In the genomic region with DNA sequence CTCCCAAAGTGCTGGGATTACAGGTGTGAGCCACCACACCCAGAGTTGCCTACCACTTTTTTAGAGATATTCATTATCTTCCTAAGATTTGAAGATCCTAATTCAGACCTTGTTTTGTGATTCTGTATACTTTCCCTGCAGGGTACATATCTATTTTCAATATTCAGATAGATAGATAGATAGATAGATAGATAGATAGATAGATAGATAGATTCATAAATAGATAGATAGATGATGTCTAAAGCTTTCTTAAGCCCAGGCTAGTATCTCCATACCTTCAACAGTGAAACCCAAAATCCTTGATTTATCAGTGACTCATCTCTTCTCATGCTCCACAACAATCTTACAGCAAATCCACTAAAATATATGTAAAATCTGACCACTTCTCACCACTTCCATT, we compare ENCODE assay signal across 3 cellular contexts.
TF ChIP-seq lines count a peak whose summit lies in the region.

No MANE protein-coding gene starts in this region.

TF ChIP-seq in WTC11, 78 proteins besides CTCF, POLR2A, EP300 and RAD21 (continues in another document):
- TF ChIP-seq, protein P1, sequence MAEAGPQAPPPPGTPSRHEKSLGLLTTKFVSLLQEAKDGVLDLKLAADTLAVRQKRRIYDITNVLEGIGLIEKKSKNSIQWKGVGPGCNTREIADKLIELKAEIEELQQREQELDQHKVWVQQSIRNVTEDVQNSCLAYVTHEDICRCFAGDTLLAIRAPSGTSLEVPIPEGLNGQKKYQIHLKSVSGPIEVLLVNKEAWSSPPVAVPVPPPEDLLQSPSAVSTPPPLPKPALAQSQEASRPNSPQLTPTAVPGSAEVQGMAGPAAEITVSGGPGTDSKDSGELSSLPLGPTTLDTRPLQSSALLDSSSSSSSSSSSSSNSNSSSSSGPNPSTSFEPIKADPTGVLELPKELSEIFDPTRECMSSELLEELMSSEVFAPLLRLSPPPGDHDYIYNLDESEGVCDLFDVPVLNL (CRISPR knock-in tag; IDR thresholded peaks at IDR 0.05; ENCODE audit: borderline replicate concordance, low read depth), result no peak
- TF ChIP-seq SOX15 (CRISPR knock-in tag; IDR thresholded peaks at IDR 0.05) (no peak), FOXJ3 (CRISPR knock-in tag; IDR thresholded peaks at IDR 0.05; ENCODE audit: borderline replicate concordance) (no peak), CBFB (CRISPR knock-in tag; IDR thresholded peaks at IDR 0.05; ENCODE audit: low read depth) (no peak), TCF7 (CRISPR knock-in tag; IDR thresholded peaks at IDR 0.05; ENCODE audit: low read depth) (no peak), ESRRA (CRISPR knock-in tag; IDR thresholded peaks at IDR 0.05; ENCODE audit: borderline replicate concordance) (no peak), EMX1 (CRISPR knock-in tag; IDR thresholded peaks at IDR 0.05) (no peak), ZNF232 (CRISPR knock-in tag; IDR thresholded peaks at IDR 0.05) (no peak), ZNF396 (CRISPR knock-in tag; IDR thresholded peaks at IDR 0.05; ENCODE audit: borderline replicate concordance) (no peak), JAZF1 (CRISPR knock-in tag; IDR thresholded peaks at IDR 0.05) (no peak), RORB (CRISPR knock-in tag; IDR thresholded peaks at IDR 0.05) (no peak)
- TF ChIP-seq, protein P2, sequence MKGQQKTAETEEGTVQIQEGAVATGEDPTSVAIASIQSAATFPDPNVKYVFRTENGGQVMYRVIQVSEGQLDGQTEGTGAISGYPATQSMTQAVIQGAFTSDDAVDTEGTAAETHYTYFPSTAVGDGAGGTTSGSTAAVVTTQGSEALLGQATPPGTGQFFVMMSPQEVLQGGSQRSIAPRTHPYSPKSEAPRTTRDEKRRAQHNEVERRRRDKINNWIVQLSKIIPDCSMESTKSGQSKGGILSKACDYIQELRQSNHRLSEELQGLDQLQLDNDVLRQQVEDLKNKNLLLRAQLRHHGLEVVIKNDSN (CRISPR knock-in tag; IDR thresholded peaks at IDR 0.05), result no peak
- TF ChIP-seq, protein P3, sequence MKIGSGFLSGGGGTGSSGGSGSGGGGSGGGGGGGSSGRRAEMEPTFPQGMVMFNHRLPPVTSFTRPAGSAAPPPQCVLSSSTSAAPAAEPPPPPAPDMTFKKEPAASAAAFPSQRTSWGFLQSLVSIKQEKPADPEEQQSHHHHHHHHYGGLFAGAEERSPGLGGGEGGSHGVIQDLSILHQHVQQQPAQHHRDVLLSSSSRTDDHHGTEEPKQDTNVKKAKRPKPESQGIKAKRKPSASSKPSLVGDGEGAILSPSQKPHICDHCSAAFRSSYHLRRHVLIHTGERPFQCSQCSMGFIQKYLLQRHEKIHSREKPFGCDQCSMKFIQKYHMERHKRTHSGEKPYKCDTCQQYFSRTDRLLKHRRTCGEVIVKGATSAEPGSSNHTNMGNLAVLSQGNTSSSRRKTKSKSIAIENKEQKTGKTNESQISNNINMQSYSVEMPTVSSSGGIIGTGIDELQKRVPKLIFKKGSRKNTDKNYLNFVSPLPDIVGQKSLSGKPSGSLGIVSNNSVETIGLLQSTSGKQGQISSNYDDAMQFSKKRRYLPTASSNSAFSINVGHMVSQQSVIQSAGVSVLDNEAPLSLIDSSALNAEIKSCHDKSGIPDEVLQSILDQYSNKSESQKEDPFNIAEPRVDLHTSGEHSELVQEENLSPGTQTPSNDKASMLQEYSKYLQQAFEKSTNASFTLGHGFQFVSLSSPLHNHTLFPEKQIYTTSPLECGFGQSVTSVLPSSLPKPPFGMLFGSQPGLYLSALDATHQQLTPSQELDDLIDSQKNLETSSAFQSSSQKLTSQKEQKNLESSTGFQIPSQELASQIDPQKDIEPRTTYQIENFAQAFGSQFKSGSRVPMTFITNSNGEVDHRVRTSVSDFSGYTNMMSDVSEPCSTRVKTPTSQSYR (CRISPR knock-in tag; IDR thresholded peaks at IDR 0.05), result no peak
- TF ChIP-seq, protein P4, sequence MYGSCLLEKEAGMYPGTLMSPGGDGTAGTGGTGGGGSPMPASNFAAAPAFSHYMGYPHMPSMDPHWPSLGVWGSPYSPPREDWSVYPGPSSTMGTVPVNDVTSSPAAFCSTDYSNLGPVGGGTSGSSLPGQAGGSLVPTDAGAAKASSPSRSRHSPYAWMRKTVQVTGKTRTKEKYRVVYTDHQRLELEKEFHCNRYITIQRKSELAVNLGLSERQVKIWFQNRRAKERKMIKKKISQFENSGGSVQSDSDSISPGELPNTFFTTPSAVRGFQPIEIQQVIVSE (CRISPR knock-in tag; IDR thresholded peaks at IDR 0.05; ENCODE audit: borderline replicate concordance), result no peak

TF ChIP-seq in K562, 482 proteins besides CTCF, POLR2A, EP300 and RAD21:
- TF ChIP-seq CHD1 (IDR thresholded peaks at IDR 0.05; ENCODE audit: low read length) (no peak), MIER1 (IDR thresholded peaks at IDR 0.05; ENCODE audit: low read depth) (no peak), DACH1 (IDR thresholded peaks at IDR 0.05; ENCODE audit: partially characterized antibody) (peak; percentile 91), NCOA1 (IDR thresholded peaks at IDR 0.05; ENCODE audit: low read depth) (no peak), SETDB1 (IDR thresholded peaks at IDR 0.05; ENCODE audit: low read length) (no peak), GATAD2B (IDR thresholded peaks at IDR 0.05; ENCODE audit: borderline replicate concordance) (peak; percentile 61; the same call in 1 of the 2 replicates), SRSF9 (IDR thresholded peaks at IDR 0.05; ENCODE audit: borderline replicate concordance, low read depth, low read length) (no peak), MEIS2 (IDR thresholded peaks at IDR 0.05; ENCODE audit: partially characterized antibody) (no peak), CBX2 (IDR thresholded peaks at IDR 0.05; ENCODE audit: insufficient read depth, low read length, poor library complexity, severe bottlenecking) (no peak)
- TF ChIP-seq, protein P5, sequence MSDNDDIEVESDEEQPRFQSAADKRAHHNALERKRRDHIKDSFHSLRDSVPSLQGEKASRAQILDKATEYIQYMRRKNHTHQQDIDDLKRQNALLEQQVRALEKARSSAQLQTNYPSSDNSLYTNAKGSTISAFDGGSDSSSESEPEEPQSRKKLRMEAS (CRISPR knock-in tag; IDR thresholded peaks at IDR 0.05), result no peak
- TF ChIP-seq, protein P6, sequence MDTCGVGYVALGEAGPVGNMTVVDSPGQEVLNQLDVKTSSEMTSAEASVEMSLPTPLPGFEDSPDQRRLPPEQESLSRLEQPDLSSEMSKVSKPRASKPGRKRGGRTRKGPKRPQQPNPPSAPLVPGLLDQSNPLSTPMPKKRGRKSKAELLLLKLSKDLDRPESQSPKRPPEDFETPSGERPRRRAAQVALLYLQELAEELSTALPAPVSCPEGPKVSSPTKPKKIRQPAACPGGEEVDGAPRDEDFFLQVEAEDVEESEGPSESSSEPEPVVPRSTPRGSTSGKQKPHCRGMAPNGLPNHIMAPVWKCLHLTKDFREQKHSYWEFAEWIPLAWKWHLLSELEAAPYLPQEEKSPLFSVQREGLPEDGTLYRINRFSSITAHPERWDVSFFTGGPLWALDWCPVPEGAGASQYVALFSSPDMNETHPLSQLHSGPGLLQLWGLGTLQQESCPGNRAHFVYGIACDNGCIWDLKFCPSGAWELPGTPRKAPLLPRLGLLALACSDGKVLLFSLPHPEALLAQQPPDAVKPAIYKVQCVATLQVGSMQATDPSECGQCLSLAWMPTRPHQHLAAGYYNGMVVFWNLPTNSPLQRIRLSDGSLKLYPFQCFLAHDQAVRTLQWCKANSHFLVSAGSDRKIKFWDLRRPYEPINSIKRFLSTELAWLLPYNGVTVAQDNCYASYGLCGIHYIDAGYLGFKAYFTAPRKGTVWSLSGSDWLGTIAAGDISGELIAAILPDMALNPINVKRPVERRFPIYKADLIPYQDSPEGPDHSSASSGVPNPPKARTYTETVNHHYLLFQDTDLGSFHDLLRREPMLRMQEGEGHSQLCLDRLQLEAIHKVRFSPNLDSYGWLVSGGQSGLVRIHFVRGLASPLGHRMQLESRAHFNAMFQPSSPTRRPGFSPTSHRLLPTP (IDR thresholded peaks at IDR 0.05; ENCODE audit: borderline replicate concordance, extremely low read depth, insufficient read length), result no peak
TF ChIP-seq in K562: peak in this region for 2.

TF ChIP-seq in H1, 55 proteins besides CTCF, POLR2A, EP300 and RAD21:
- TF ChIP-seq CREB1 (IDR thresholded peaks at IDR 0.05) (no peak), YY1 (IDR thresholded peaks at IDR 0.05; ENCODE audit: low read depth, low read length) (no peak), KDM1A (IDR thresholded peaks at IDR 0.05; ENCODE audit: borderline replicate concordance, low read length) (no peak), HDAC6 (IDR thresholded peaks at IDR 0.05; ENCODE audit: low read depth, low read length) (no peak), CHD2 (IDR thresholded peaks at IDR 0.05; ENCODE audit: low read length) (no peak), EZH2 (IDR thresholded peaks at IDR 0.05; ENCODE audit: low read depth, low read length, severe bottlenecking) (no peak), POU5F1 (IDR thresholded peaks at IDR 0.05; ENCODE audit: low read depth, low read length) (no peak), TCF12 (IDR thresholded peaks at IDR 0.05; ENCODE audit: low read depth, low read length) (no peak), RNF2 (IDR thresholded peaks at IDR 0.05; ENCODE audit: borderline replicate concordance, low read depth, low read length, missing control alignments, poor library complexity, severe bottlenecking) (no peak), SRF (IDR thresholded peaks at IDR 0.05; ENCODE audit: low read depth, low read length) (no peak), CEBPB (IDR thresholded peaks at IDR 0.05; ENCODE audit: low read depth, low read length) (no peak), SP4 (IDR thresholded peaks at IDR 0.05; ENCODE audit: low read length) (no peak), TAF7 (optimal IDR thresholded peaks at IDR 0.05; ENCODE audit: borderline replicate concordance, low read depth, low read length) (no peak), RBBP5 (IDR thresholded peaks at IDR 0.05; ENCODE audit: borderline replicate concordance, low read depth, low read length) (no peak), HDAC2 (IDR thresholded peaks at IDR 0.05; ENCODE audit: borderline replicate concordance in 1 of 2, low read depth in 2 of 2, low read length in 2 of 2) (no peak)
